ENCODE assay signal across 8 cellular contexts in the genomic region with DNA sequence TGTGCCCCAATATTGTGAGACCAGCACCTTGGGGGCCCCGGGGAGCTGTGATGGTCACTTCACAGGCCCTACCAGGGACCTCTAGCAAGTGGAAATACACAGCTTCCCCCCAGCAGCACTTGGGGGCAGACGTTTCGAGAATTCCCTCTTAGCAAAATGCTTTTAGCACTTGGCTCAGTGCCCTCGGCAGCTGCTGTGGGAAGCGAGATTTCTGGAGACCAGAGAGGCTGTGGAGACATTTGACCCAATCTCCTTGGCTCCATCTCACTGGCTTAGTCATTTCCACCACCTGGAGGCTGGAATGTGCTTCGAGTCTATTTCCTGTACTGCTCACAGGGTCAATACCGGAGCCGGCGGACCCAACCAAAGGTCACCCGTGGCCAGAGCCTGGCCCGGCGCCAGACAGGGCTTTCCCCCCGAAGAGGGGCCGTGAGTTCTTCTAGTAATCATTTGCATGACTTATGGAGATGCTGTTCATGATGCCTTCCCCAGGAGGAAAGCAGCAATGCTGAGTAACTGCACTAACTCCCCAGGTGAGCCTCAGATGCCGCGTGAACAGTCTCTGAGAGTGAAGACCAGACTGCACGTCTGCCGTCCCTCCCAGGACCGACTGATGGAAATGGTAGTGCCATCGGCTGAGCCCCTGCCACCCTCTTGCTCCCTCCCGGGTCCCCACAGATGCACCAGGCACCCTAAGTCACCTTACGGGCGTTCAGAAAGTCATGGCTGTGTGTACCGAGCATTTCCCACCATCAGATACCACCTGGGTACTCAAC. TPM values are rescaled to one million over a fixed set of nuclear protein-coding genes. Genes with fewer than 3 reads are reported as not detected.
DNase-seq lines count a peak whose midpoint lies in the region; ATAC-seq, FAIRE-seq and TF ChIP-seq lines count a peak whose summit lies in the region.

No MANE protein-coding gene starts in this region.

- H3K79me2 ChIP-seq in trophoblast cell (ENCODE audit: control insufficient read depth, insufficient read depth, low read length, poor library complexity): peaks cover 3% of the 10 kb centered on the region

- peak overlapping the region; percentile 15 for H3K14ac ChIP-seq in trophoblast cell (ENCODE audit: low read length)

- H3K79me1 ChIP-seq in trophoblast cell (ENCODE audit: low read length): peaks cover 5% of the 10 kb centered on the region

- H4K12ac ChIP-seq in trophoblast cell (ENCODE audit: low read depth, low read length): no peak overlapping the region

- no peak overlapping the region for H2AFZ ChIP-seq in trophoblast cell (ENCODE audit: insufficient read depth, low read length, poor library complexity)

- WGBS in trophoblast cell (ENCODE audit: extremely low coverage, insufficient coverage, insufficient read length): no CpG with 5 or more reads among the region's 24 CpGs

- peaks cover 4% of the 10 kb centered on the region for H3K9me3 ChIP-seq in trophoblast cell (ENCODE audit: insufficient read depth, low read depth, low read length)

- H3K18ac ChIP-seq in trophoblast cell (ENCODE audit: low read length): no peak overlapping the region

- no peak overlapping the region for H3K4ac ChIP-seq in trophoblast cell (ENCODE audit: low read depth, low read length)

- no peaks in the 10 kb centered on the region for H3K27me3 ChIP-seq in trophoblast cell (ENCODE audit: insufficient read depth, low read length)

- ATAC-seq in stimulated activated naive CD8-positive, alpha-beta T cell treated with anti-CD3 and anti-CD28 coated beads, Interleukin-15, Interleukin-2, amounts not matched to agents 100 U/mL and 50 U/mL, for 24 hours: no peak

- peak overlapping the region; percentile 12 for H2BK120ac ChIP-seq in trophoblast cell (ENCODE audit: insufficient read depth, low read length, poor library complexity)

- peak overlapping the region; percentile 31 for H3K4me2 ChIP-seq in trophoblast cell (ENCODE audit: low read length)

- H3K9me3 Mint-ChIP-seq in activated CD4-positive, alpha-beta memory T cell treated with anti-CD3 and anti-CD28 coated beads, Interleukin-2, amount 10 ng/mL, durations not matched to agents 7 days and 5 days: no peaks in the 10 kb centered on the region

- no peak overlapping the region for H4K8ac ChIP-seq in trophoblast cell (ENCODE audit: low read depth, low read length)

- H4K91ac ChIP-seq in trophoblast cell (ENCODE audit: low read depth, low read length): peak overlapping the region; percentile 23

- H3K4me1 ChIP-seq in trophoblast cell (ENCODE audit: control insufficient read depth in 1 of 2, insufficient read depth in 2 of 2, low read length in 2 of 2): peaks cover 15 to 29% of the 10 kb centered on the region in 2 experiments

- H2BK12ac ChIP-seq in trophoblast cell (ENCODE audit: low read length): no peak overlapping the region

- no peak overlapping the region for H3K23ac ChIP-seq in trophoblast cell (ENCODE audit: low read length)

- H3K4me3 Mint-ChIP-seq in activated CD4-positive, alpha-beta memory T cell treated with anti-CD3 and anti-CD28 coated beads, Interleukin-2, amount 10 ng/mL, durations not matched to agents 7 days and 5 days: no peak overlapping the region

- no peak overlapping the region for H3K27ac Mint-ChIP-seq in activated CD4-positive, alpha-beta memory T cell treated with anti-CD3 and anti-CD28 coated beads, Interleukin-2, amount 10 ng/mL, durations not matched to agents 7 days and 5 days

- H2AK5ac ChIP-seq in trophoblast cell (ENCODE audit: low read length): no peak overlapping the region

- H3K4me3 ChIP-seq in fibroblast of the aortic adventitia (ENCODE audit: low read depth, low read length) (no peak overlapping the region), trophoblast cell (ENCODE audit: low read depth, low read length) (no peak overlapping the region)

- CTCF ChIA-PET in activated CD4-positive, alpha-beta memory T cell treated with anti-CD3 and anti-CD28 coated beads, Interleukin-2, amount 10 ng/mL, durations not matched to agents 7 days and 5 days (lab: Charles Lee): no interaction called here

- DNase-seq in GM13976 (ENCODE audit: low spot score) (peak; percentile 20), RCC 7860 (ENCODE audit: low spot score) (peak; percentile 92), fibroblast of the aortic adventitia (ENCODE audit: low read depth) (peak; percentile 94), trophoblast cell (peak; percentile 83 to 95)
- no peak for DNase-seq in stimulated activated naive CD8-positive, alpha-beta T cell treated with anti-CD3 and anti-CD28 coated beads, Interleukin-15, Interleukin-2, amounts not matched to agents 100 U/mL and 50 U/mL, for 24 hours
- no peak for DNase-seq in activated CD4-positive, alpha-beta memory T cell treated with anti-CD3 and anti-CD28 coated beads, Interleukin-2, amount 10 ng/mL, durations not matched to agents 7 days and 5 days
- no peak for DNase-seq in activated CD4-positive, CD25-positive, alpha-beta regulatory T cell (lab: John Stamatoyannopoulos, UW)
- DNase-seq in activated CD4-positive, alpha-beta T cell treated with anti-CD3 and anti-CD28 coated beads, Interleukin-2, amount 50 U/mL, for 4 hours: no peak

- TF ChIP-seq CTCF in GM13976 (IDR thresholded peaks at IDR 0.05; ENCODE audit: borderline replicate concordance, control extremely low read depth, extremely low read depth, insufficient read depth, missing control alignments): no peak
- peak; percentile 46 for TF ChIP-seq CTCF in fibroblast of the aortic adventitia (IDR thresholded peaks at IDR 0.05; ENCODE audit: insufficient read depth, low read length)

- H3K27me3 Mint-ChIP-seq in activated CD4-positive, alpha-beta memory T cell treated with anti-CD3 and anti-CD28 coated beads, Interleukin-2, amount 10 ng/mL, durations not matched to agents 7 days and 5 days: peaks cover 23% of the 10 kb centered on the region

- FAIRE-seq in RCC 7860 (lab: Jason Lieb, UNC): peak; percentile 87

- no peaks in the 10 kb centered on the region for H3K36me3 Mint-ChIP-seq in activated CD4-positive, alpha-beta memory T cell treated with anti-CD3 and anti-CD28 coated beads, Interleukin-2, amount 10 ng/mL, durations not matched to agents 7 days and 5 days (ENCODE audit: low read depth)

- no peak overlapping the region for H2BK5ac ChIP-seq in trophoblast cell (ENCODE audit: low read depth, low read length, poor library complexity)

- no peak overlapping the region for H3K9ac ChIP-seq in trophoblast cell (ENCODE audit: low read length)

- H3K36me3 ChIP-seq in trophoblast cell (ENCODE audit: control insufficient read depth in 1 of 2, insufficient read depth in 2 of 2, low read length in 2 of 2): no peaks in the 10 kb centered on the region

- in situ Hi-C loops in GM13976 (cut with MboI; ENCODE audit: low sequenced_read_pairs, unreplicated experiment): no loop called here

- POLR2A ChIA-PET in activated CD4-positive, alpha-beta memory T cell treated with anti-CD3 and anti-CD28 coated beads, Interleukin-2, amount 10 ng/mL, durations not matched to agents 7 days and 5 days (lab: Charles Lee): no interaction called here

- H3K27ac ChIP-seq in trophoblast cell (ENCODE audit: low read depth, low read length): peak overlapping the region; percentile 34

- H3K4me1 Mint-ChIP-seq in activated CD4-positive, alpha-beta memory T cell treated with anti-CD3 and anti-CD28 coated beads, Interleukin-2, amount 10 ng/mL, durations not matched to agents 7 days and 5 days: peaks cover 6% of the 10 kb centered on the region

RNA-seq across cellular contexts. Expression of a gene that starts 4.4 kb away (rescaled TPM):
- 14.7 and 20.2 TPM in 2 replicates for total RNA-seq in fibroblast of the aortic adventitia (ENCODE audit: low replicate concordance)
- polyA plus RNA-seq in trophoblast cell (2013): 5.3 and 5.6 TPM in 2 replicates
- 1 to 10 TPM; 5.1 to 6.3 TPM for total RNA-seq in activated CD4-positive, alpha-beta memory T cell treated with anti-CD3 and anti-CD28 coated beads, Interleukin-2, amount 10 ng/mL, durations not matched to agents 7 days and 5 days

RNA-seq across cellular contexts. Expression of a gene that starts 52.0 kb away (rescaled TPM):
- total RNA-seq in fibroblast of the aortic adventitia (ENCODE audit: low replicate concordance): 4.4 and 15.4 TPM in 2 replicates
- 7.5 TPM in 2 replicates for polyA plus RNA-seq in trophoblast cell (2013)
- total RNA-seq in activated CD4-positive, alpha-beta memory T cell treated with anti-CD3 and anti-CD28 coated beads, Interleukin-2, amount 10 ng/mL, durations not matched to agents 7 days and 5 days: 10 to 100 TPM; 18.0 to 18.4 TPM

Comparison
In these comparisons a context has a peak if more than half of its experiments do, and no peak if none do; other contexts are left out.
1. DNase-seq: peak in GM13976 (single experiment), RCC 7860 (single experiment), fibroblast of the aortic adventitia (single experiment) and trophoblast cell (2 of 2); none in stimulated activated naive CD8-positive, alpha-beta T cell treated with anti-CD3 and anti-CD28 coated beads, Interleukin-15, Interleukin-2, amounts not matched to agents 100 U/mL and 50 U/mL, for 24 hours (single experiment), activated CD4-positive, alpha-beta memory T cell treated with anti-CD3 and anti-CD28 coated beads, Interleukin-2, amount 10 ng/mL, durations not matched to agents 7 days and 5 days (single experiment), activated CD4-positive, CD25-positive, alpha-beta regulatory T cell (0 of 4) and activated CD4-positive, alpha-beta T cell treated with anti-CD3 and anti-CD28 coated beads, Interleukin-2, amount 50 U/mL, for 4 hours (0 of 2).